Comparison of ENCODE assay signal across 30 cellular contexts in the genomic region with DNA sequence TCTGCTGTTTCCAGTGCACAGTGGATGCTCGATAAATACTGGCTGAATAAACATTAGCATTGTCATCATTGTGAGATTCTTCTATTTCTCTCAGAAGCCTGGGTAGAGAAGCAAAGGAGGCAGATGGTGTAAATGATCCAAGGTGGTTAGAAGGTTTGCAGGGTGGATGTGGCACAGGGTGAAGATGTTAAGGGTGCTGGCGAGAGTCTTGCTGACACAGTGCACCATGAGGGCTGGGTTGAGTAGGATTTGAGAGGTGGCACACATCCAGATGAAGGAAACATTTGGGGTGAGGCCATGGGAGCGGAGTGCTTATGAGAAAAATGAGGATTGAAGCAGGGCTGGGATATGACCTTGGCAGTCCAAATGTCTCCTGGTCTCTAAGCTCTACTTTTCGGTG. TPM values are rescaled to one million over a fixed set of nuclear protein-coding genes. Genes with fewer than 3 reads are reported as not detected.
"Had no signal": no experiment of that assay in that cellular context is flagged by ENCODE, and none has a peak within 500 bp of the region (broad histone marks: within the 10 kb centered on the region; RNA-seq: fewer than 3 reads in every experiment).

No MANE protein-coding gene starts in this region.

- H3K27me3 ChIP-seq: colonic mucosa, dorsolateral prefrontal cortex, esophagus muscularis mucosa, esophagus squamous epithelium, gastrocnemius medialis, gastroesophageal sphincter, heart left ventricle had no signal

- DNase-seq: colonic mucosa; cortex of kidney; dermis blood vessel endothelial cell; dorsolateral prefrontal cortex; effector CD4-positive, alpha-beta T cell; effector CD8-positive, alpha-beta T cell; effector memory CD4-positive, alpha-beta T cell; effector memory CD8-positive, alpha-beta T cell; endodermal cell; esophagus squamous epithelium; foreskin melanocyte; gastrocnemius medialis; glutamatergic neuron; head of caudate nucleus; heart left ventricle had no signal

- H3K27ac Mint-ChIP-seq: dendritic cell treated with granulocyte-macrophage colony-stimulating factor and Interleukin-4, amounts not matched to agents 40 ng/mL and 50 ng/mL, for 4 days; effector memory CD8-positive, alpha-beta T cell; endodermal cell had no signal

- H3K4me3 ChIP-seq: colonic mucosa, coronary artery, dorsolateral prefrontal cortex, esophagus muscularis mucosa, esophagus squamous epithelium, gastrocnemius medialis, gastroesophageal sphincter, heart left ventricle had no signal

- H3K27ac ChIP-seq: colonic mucosa, coronary artery, dorsolateral prefrontal cortex, epithelial cell of prostate, esophagus muscularis mucosa, esophagus squamous epithelium, foreskin keratinocyte, gastrocnemius medialis, gastroesophageal sphincter, heart left ventricle had no signal

- H3K36me3 ChIP-seq: colonic mucosa, esophagus squamous epithelium, gastrocnemius medialis, heart left ventricle had no signal

- H3K4me1 ChIP-seq: colonic mucosa, esophagus muscularis mucosa, esophagus squamous epithelium, foreskin keratinocyte, gastrocnemius medialis, gastroesophageal sphincter, heart left ventricle had no signal

- ATAC-seq: effector memory CD8-positive, alpha-beta T cell; gastrocnemius medialis; gastroesophageal sphincter; heart left ventricle had no signal

- H3K4me3 Mint-ChIP-seq: dendritic cell treated with granulocyte-macrophage colony-stimulating factor and Interleukin-4, amounts not matched to agents 40 ng/mL and 50 ng/mL, for 4 days; effector memory CD8-positive, alpha-beta T cell; endodermal cell had no signal

- H3K9me3 Mint-ChIP-seq: dendritic cell treated with granulocyte-macrophage colony-stimulating factor and Interleukin-4, amounts not matched to agents 40 ng/mL and 50 ng/mL, for 4 days; endodermal cell had no signal

- H3K9me3 ChIP-seq: colonic mucosa, esophagus muscularis mucosa, esophagus squamous epithelium, gastrocnemius medialis, gastroesophageal sphincter, heart left ventricle had no signal

RNA-seq across cellular contexts. Expression of a gene that starts 17.8 kb away (rescaled TPM):
- total RNA-seq: chondrocyte, colonic mucosa, dermis blood vessel endothelial cell, dermis microvascular lymphatic vessel endothelial cell, endothelial cell of umbilical vein, epithelial cell of proximal tubule, esophagus mucosa, esophagus squamous epithelium, fibroblast of villous mesenchyme, foreskin keratinocyte, frontal cortex, glomerular endothelial cell had no signal
- polyA plus RNA-seq: endothelial cell of umbilical vein, fibroblast of lung, foreskin keratinocyte had no signal
